In genomic region chr19:2413159-2413558, GRCh38 we compare ENCODE assay signal across 18 cellular contexts. TPM values are rescaled to one million over a fixed set of nuclear protein-coding genes. Genes with fewer than 3 reads are reported as not detected.
"Had no signal": no experiment of that assay in that cellular context is flagged by ENCODE, and none has a peak within 500 bp of the region (broad histone marks: within the 10 kb centered on the region; RNA-seq: fewer than 3 reads in every experiment).

No MANE protein-coding gene starts in this region.

- ATAC-seq: activated CD8-positive, alpha-beta T cell treated with anti-CD3 and anti-CD28 coated beads for 36 hours had no signal

- DNase-seq: activated CD4-positive, CD25-positive, alpha-beta regulatory T cell; activated CD8-positive, alpha-beta memory T cell treated with anti-CD3 and anti-CD28 coated beads, Interleukin-2, amount 50 U/mL, for 4 hours; activated CD8-positive, alpha-beta T cell treated with anti-CD3 and anti-CD28 coated beads for 36 hours; activated naive CD4-positive, alpha-beta T cell treated with anti-CD3 and anti-CD28 coated beads, Interleukin-2, amount 50 U/mL, for 16 hours; central memory CD4-positive, alpha-beta T cell; MG63; NCI-H1105; NCI-H1436; NCI-H1694 treated with DMSO at 0.1 percent for 48 hours; NCI-H2029 treated with DMSO at 0.1 percent for 48 hours; NCI-H510A treated with DMSO at 0.1 percent for 48 hours; Peyer's patch; Right ventricle myocardium superior; SJCRH30; T1000 had no signal

- H3K4me1 ChIP-seq: breast epithelium, Peyer's patch, SJCRH30 had no signal

- H3K27me3 ChIP-seq: breast epithelium, MG63, Peyer's patch, SJCRH30 had no signal

- H3K27me3 Mint-ChIP-seq: activated CD8-positive, alpha-beta T cell treated with anti-CD3 and anti-CD28 coated beads for 36 hours had no signal

- H3K4me3 ChIP-seq: breast epithelium, MG63, Peyer's patch, SJCRH30 had no signal

- H3K36me3 ChIP-seq: breast epithelium, MG63, Peyer's patch, SJCRH30 had no signal

- H3K27ac Mint-ChIP-seq: activated CD8-positive, alpha-beta T cell treated with anti-CD3 and anti-CD28 coated beads for 36 hours; T-helper 1 cell treated with Interleukin-12 subunit alpha and Interleukin-12 subunit beta and Interleukin-4 antibody, amounts not matched to agents 30 μg/mL and 1 μg/mL, for 36 hours had no signal

- H3K27ac ChIP-seq: breast epithelium, Peyer's patch, RWPE1, SJCRH30 had no signal

- H3K9me3 ChIP-seq: MG63, Peyer's patch had no signal

- H3K4me3 Mint-ChIP-seq: activated CD8-positive, alpha-beta T cell treated with anti-CD3 and anti-CD28 coated beads for 36 hours; T-helper 1 cell treated with Interleukin-12 subunit alpha and Interleukin-12 subunit beta and Interleukin-4 antibody, amounts not matched to agents 30 μg/mL and 1 μg/mL, for 36 hours had no signal

RNA-seq across cellular contexts. Expression of gene TMPRSS9, which starts 53.1 kb away (rescaled TPM):
- total RNA-seq: activated CD8-positive, alpha-beta T cell treated with anti-CD3 and anti-CD28 coated beads for 36 hours; Right ventricle myocardium superior had no signal
